7 cellular contexts compared by ENCODE assay signal in the genomic region with DNA sequence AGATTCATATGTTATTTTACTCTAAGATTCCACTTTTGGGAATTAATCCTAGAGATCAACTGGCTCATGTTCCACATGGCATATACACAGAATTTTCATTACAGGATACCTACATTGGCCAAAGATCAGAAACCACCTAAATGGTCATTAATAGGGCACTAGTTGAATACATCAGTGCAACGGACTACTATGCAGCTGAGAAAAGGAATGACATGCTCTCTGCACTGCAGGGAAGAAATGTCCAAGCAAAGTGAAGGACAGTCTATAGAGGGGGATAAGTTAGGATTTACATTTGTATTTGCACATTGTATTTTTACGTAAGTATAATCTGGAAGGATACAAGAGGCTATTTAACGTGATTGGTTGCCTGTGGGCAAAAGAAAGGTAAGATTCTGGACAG.
"Had no signal": no experiment of that assay in that cellular context is flagged by ENCODE, and none has a peak within 500 bp of the region (broad histone marks: within the 10 kb centered on the region; RNA-seq: fewer than 3 reads in every experiment).

No MANE protein-coding gene starts in this region.

- H3K27ac ChIP-seq: GM23248 had no signal

- H3K4me1 ChIP-seq: HAP-1 had no signal

- H3K4me3 ChIP-seq: GM23248, HAP-1 had no signal

- H3K4me3 Mint-ChIP-seq: IgD-negative memory B cell had no signal

- H3K27ac Mint-ChIP-seq: IgD-negative memory B cell had no signal

- ATAC-seq: HCT116 had no signal

- H3K36me3 ChIP-seq: HAP-1 had no signal

- H3K9me3 ChIP-seq: HAP-1 had no signal

- DNase-seq: GM23248, GOT3, H7, KG1 had no signal
